21 cellular contexts compared by ENCODE assay signal in genomic region chr19:15935167-15935702, GRCh38. TPM values are rescaled to one million over a fixed set of nuclear protein-coding genes. Genes with fewer than 3 reads are reported as not detected.
A peak's percentile ranks its signal among the peaks of the same experiment; 100 is the strongest.
DNase-seq lines count a peak whose midpoint lies in the region; ATAC-seq and TF ChIP-seq lines count a peak whose summit lies in the region.
"Had no signal": no experiment of that assay in that cellular context is flagged by ENCODE, and none has a peak within 500 bp of the region (broad histone marks: within the 10 kb centered on the region; RNA-seq: fewer than 3 reads in every experiment).

No MANE protein-coding gene starts in this region.

- CTCF ChIA-PET in SK-N-SH (lab: Yijun Ruan, JAX) (interaction anchor here (1.2 kb wide), 1 partner anchor 11 kb away, joined by 3 read pairs; no protein-coding TSS in a partner anchor), PC-9 (lab: Charles Lee) (interaction anchor here (0.5 to 1.0 kb wide), 3 partner anchors 91 to 1575 kb away, joined by 3 to 5 read pairs (median 5); no protein-coding TSS in a partner anchor)

- H3K4me1 ChIP-seq in SK-N-SH (ENCODE audit: control insufficient read depth in 1 of 2, insufficient read depth in 2 of 2, low read depth in 1 of 2, low read length in 1 of 2) (no peaks in the 10 kb centered on the region), PC-9 (replicated peaks; ENCODE audit: insufficient read depth) (peaks cover 14% of the 10 kb centered on the region), esophagus (ENCODE audit: control insufficient read depth in 2 of 2, insufficient read depth in 2 of 2, low read length in 1 of 2) (peaks cover 3 to 21% of the 10 kb centered on the region in 2 donors), stomach (peaks cover 0 to 20% (median 7%) of the 10 kb centered on the region in 4 donors), H9 (ENCODE audit: insufficient read depth, low read length) (no peaks in the 10 kb centered on the region)
- H3K4me1 ChIP-seq: left lung, upper lobe of left lung had no signal

- H3K14ac ChIP-seq in H9 (ENCODE audit: insufficient read depth, low read length): no peak overlapping the region

- H2BK12ac ChIP-seq in H9 (ENCODE audit: insufficient read length, low read depth, low read length): no peak overlapping the region

- H3K9me3 Mint-ChIP-seq in H9: peaks cover 65 to 71% of the 10 kb centered on the region in 2 experiments

- H4K8ac ChIP-seq in H9 (replicated peaks; ENCODE audit: insufficient read length, low read depth, low read length): no peak overlapping the region

- H3K27ac ChIP-seq in SK-N-SH (ENCODE audit: low read depth in 2 of 2, low read length in 1 of 2) (no peak overlapping the region), PC-9 (peak overlapping the region; percentile 96), esophagus (ENCODE audit: low read depth in 2 of 2, low read length in 1 of 2) (peak overlapping the region; percentile 68 to 92), stomach (peak overlapping the region in 4 of 5 donors; percentile 47 to 84 (median 80)), H9 (ENCODE audit: insufficient read length, low read depth, low read length) (no peak overlapping the region)
- H3K27ac ChIP-seq: cardiac muscle cell, left lung, parathyroid adenoma, upper lobe of left lung had no signal

- H3K36me3 ChIP-seq in SK-N-SH (replicated peaks in 1 of 2; ENCODE audit: control insufficient read depth in 1 of 2, insufficient read depth in 2 of 2, low read length in 1 of 2) (no peaks in the 10 kb centered on the region), PC-9 (ENCODE audit: low read depth) (peaks cover 9% of the 10 kb centered on the region), esophagus (ENCODE audit: control insufficient read depth in 2 of 2, insufficient read depth in 2 of 2, low read length in 1 of 2) (peaks cover 0 to 8% of the 10 kb centered on the region in 2 donors), stomach (peaks cover 0 to 4% (median 0%) of the 10 kb centered on the region in 4 donors)
- H3K36me3 ChIP-seq: cardiac muscle cell, left lung, upper lobe of left lung had no signal

- no peaks in the 10 kb centered on the region for H3K9me2 ChIP-seq in SK-N-SH
- H3K9me2 ChIP-seq in PC-9 (ENCODE audit: insufficient read depth): no peaks in the 10 kb centered on the region

- H4K91ac ChIP-seq in H9 (ENCODE audit: insufficient read length, low read depth, low read length): no peak overlapping the region

- TF ChIP-seq RAD21 in SK-N-SH (IDR thresholded peaks at IDR 0.05; ENCODE audit: low read length): no peak

- H3K56ac ChIP-seq in H9 (ENCODE audit: insufficient read length, low read depth, low read length): no peak overlapping the region

- no peaks in the 10 kb centered on the region for H3K79me1 ChIP-seq in H9 (ENCODE audit: insufficient read depth, low read depth, low read length, poor library complexity, severe bottlenecking)

- H2BK20ac ChIP-seq in H9 (ENCODE audit: low read depth, low read length, poor library complexity, severe bottlenecking): no peak overlapping the region

- H3K9ac ChIP-seq in SK-N-SH: no peak overlapping the region
- H3K9ac ChIP-seq in H9 (ENCODE audit: extremely low read depth, insufficient read length, low read length): no peak overlapping the region
- H3K9ac ChIP-seq: parathyroid adenoma had no signal

- no peak overlapping the region for H2BK15ac ChIP-seq in H9 (ENCODE audit: low read depth, low read length)

- no peaks in the 10 kb centered on the region for H3K79me2 ChIP-seq in SK-N-SH (ENCODE audit: insufficient read depth)
- peaks cover 20% of the 10 kb centered on the region for H3K79me2 ChIP-seq in PC-9 (ENCODE audit: low read depth)
- H3K79me2 ChIP-seq in H9 (ENCODE audit: insufficient read depth, low read length): no peaks in the 10 kb centered on the region
- H3K79me2 ChIP-seq: parathyroid adenoma had no signal

- H3K36me3 Mint-ChIP-seq in H9 (ENCODE audit: insufficient read depth in 1 of 3, low read depth in 3 of 3): peaks cover 5 to 9% (median 7%) of the 10 kb centered on the region in 3 experiments; a peak in 6 of 7 replicates
- H3K36me3 Mint-ChIP-seq: CD4-positive, CD25-positive, alpha-beta regulatory T cell; naive B cell had no signal

- H3K4me3 ChIP-seq in SK-N-SH (ENCODE audit: low read depth in 2 of 2, low read length in 1 of 2) (no peak overlapping the region), PC-9 (peak overlapping the region; percentile 83; the same call in 1 of the 2 replicates), esophagus (ENCODE audit: low read depth in 1 of 2, low read length in 2 of 2) (no peak overlapping the region), stomach (no peak overlapping the region)
- H3K4me3 ChIP-seq: cardiac muscle cell, left lung, smooth muscle cell, upper lobe of left lung had no signal

- H3K4me3 Mint-ChIP-seq in H9: no peak overlapping the region
- H3K4me3 Mint-ChIP-seq: activated naive CD8-positive, alpha-beta T cell treated with anti-CD3 and anti-CD28 coated beads, Interleukin-2, amount 10 ng/mL, durations not matched to agents 7 days and 5 days; CD4-positive, CD25-positive, alpha-beta regulatory T cell; naive B cell had no signal

- no peak overlapping the region for H2BK120ac ChIP-seq in H9 (ENCODE audit: low read depth, low read length, poor library complexity, severe bottlenecking)

- no peaks in the 10 kb centered on the region for H3K23me2 ChIP-seq in H9 (ENCODE audit: insufficient read length, low read depth, low read length, poor library complexity, severe bottlenecking)

- POLR2A ChIA-PET in SK-N-SH (lab: Yijun Ruan, JAX): no interaction called here
- POLR2A ChIA-PET in PC-9 (lab: Charles Lee; ENCODE audit: unreplicated experiment): interaction anchor here (0.6 to 1.0 kb wide), 7 partner anchors 29 to 558 kb away, joined by 3 to 5 read pairs (median 4); no protein-coding TSS in a partner anchor

- TF ChIP-seq CTCF in SK-N-SH (IDR thresholded peaks at IDR 0.05) (no peak), PC-9 (conservative IDR thresholded peaks at IDR 0.05) (no peak), stomach (IDR thresholded peaks at IDR 0.05) (no peak), H9 (conservative IDR thresholded peaks at IDR 0.05) (no peak)

- intact Hi-C loops in PC-9 (cut with micrococcal nuclease; ENCODE audit: unreplicated experiment): loop anchor here (10.0 kb wide), 2 partner anchors 100 to 250 kb away; partner anchors contain the start of gene FAM32A
- intact Hi-C loops in stomach (cut with DNase I; ENCODE audit: low total_unique reads): no loop called here

- H2AK5ac ChIP-seq in H9 (ENCODE audit: insufficient read length, low read length): no peak overlapping the region

- H4K20me1 ChIP-seq in SK-N-SH (ENCODE audit: insufficient read depth): no peaks in the 10 kb centered on the region
- peaks cover 8% of the 10 kb centered on the region for H4K20me1 ChIP-seq in PC-9 (ENCODE audit: insufficient read depth)
- no peaks in the 10 kb centered on the region for H4K20me1 ChIP-seq in H9 (ENCODE audit: control insufficient read depth, insufficient read depth, insufficient read length)

- H2BK5ac ChIP-seq in H9 (ENCODE audit: insufficient read length, low read length): no peak overlapping the region

- no peaks in the 10 kb centered on the region; the same call in 1 of the 2 replicates for H3K27me3 ChIP-seq in SK-N-SH (ENCODE audit: insufficient read depth)
- H3K27me3 ChIP-seq in PC-9 (ENCODE audit: insufficient read depth, low read depth): no peaks in the 10 kb centered on the region
- H3K27me3 ChIP-seq in esophagus (ENCODE audit: control insufficient read depth in 1 of 2, insufficient read depth in 2 of 2, low read length in 2 of 2): no peaks in the 10 kb centered on the region
- peaks cover 4 to 16% (median 9%) of the 10 kb centered on the region in 3 donors for H3K27me3 ChIP-seq in stomach
- H3K27me3 ChIP-seq in H9 (ENCODE audit: insufficient read depth, low read length): no peaks in the 10 kb centered on the region; the same call in 1 of the 2 replicates
- H3K27me3 ChIP-seq: cardiac muscle cell had no signal

- no peaks in the 10 kb centered on the region for H3K9me3 ChIP-seq in SK-N-SH
- H3K9me3 ChIP-seq in PC-9 (ENCODE audit: insufficient read depth, low read depth): no peaks in the 10 kb centered on the region
- no peaks in the 10 kb centered on the region for H3K9me3 ChIP-seq in esophagus (ENCODE audit: control insufficient read depth in 2 of 2, insufficient read depth in 1 of 2, low read depth in 1 of 2, low read length in 1 of 2)
- H3K9me3 ChIP-seq in stomach: peaks cover 0 to 9% (median 6%) of the 10 kb centered on the region in 4 donors
- H3K9me3 ChIP-seq in H9 (ENCODE audit: control insufficient read depth, low read depth, low read length): peaks cover 71% of the 10 kb centered on the region
- H3K9me3 ChIP-seq: upper lobe of left lung had no signal

- no peak for TF ChIP-seq EP300 in SK-N-SH (IDR thresholded peaks at IDR 0.05; ENCODE audit: borderline replicate concordance in 1 of 2, low read depth in 1 of 2, low read length in 1 of 2)
- TF ChIP-seq EP300 in stomach (IDR thresholded peaks at IDR 0.05): no peak

- no peak overlapping the region for H3K23ac ChIP-seq in H9 (ENCODE audit: insufficient read length, low read depth, low read length)

- TF ChIP-seq POLR2A in stomach (IDR thresholded peaks at IDR 0.05): no peak

- WGBS in SK-N-SH (ENCODE audit: low lambda C conversion rate): 3% methylated on average over 3 of the region's 3 CpGs
- 34 to 50% methylated on average over 3 of the region's 3 CpGs for whole genome bisulfite sequencing in esophagus, 2 donors
- 23 to 47% (median 36%) methylated on average over 3 of the region's 3 CpGs for WGBS in stomach, 5 donors
- WGBS in H9 (ENCODE audit: extremely low coverage, insufficient read length, low lambda C conversion rate): no CpG with 5 or more reads among the region's 3 CpGs

- H3K4me1 Mint-ChIP-seq in H9: no peaks in the 10 kb centered on the region
- H3K4me1 Mint-ChIP-seq: activated naive CD8-positive, alpha-beta T cell treated with anti-CD3 and anti-CD28 coated beads, Interleukin-2, amount 10 ng/mL, durations not matched to agents 7 days and 5 days; CD4-positive, CD25-positive, alpha-beta regulatory T cell had no signal

- H3T11ph ChIP-seq in H9 (ENCODE audit: low read length): no peak overlapping the region

- no peak overlapping the region for H2AFZ ChIP-seq in SK-N-SH (ENCODE audit: low read depth)
- H2AFZ ChIP-seq in PC-9: peak overlapping the region; percentile 58
- no peak overlapping the region for H2AFZ ChIP-seq in H9 (ENCODE audit: low read length)

- H3K27me3 Mint-ChIP-seq in H9 (ENCODE audit: low read depth): no peaks in the 10 kb centered on the region

- no peak for DNase-seq in SK-N-SH
- DNase-seq in PC-9: peak in 1 of 2 experiments; percentile 78
- DNase-seq in stomach: no peak
- DNase-seq in NCI-H128 (lab: John Stamatoyannopoulos, UW; ENCODE audit: unreplicated experiment): no peak
- no peak for DNase-seq in H9
- DNase-seq in medulla oblongata (ENCODE audit: extremely low spot score): no peak
- DNase-seq: activated CD4-positive, alpha-beta T cell treated with anti-CD3 and anti-CD28 coated beads for 48 hours; activated naive CD8-positive, alpha-beta T cell treated with anti-CD3 and anti-CD28 coated beads, Interleukin-2, amount 10 ng/mL, durations not matched to agents 7 days and 5 days; CD4-positive, CD25-positive, alpha-beta regulatory T cell; effector CD4-positive, alpha-beta T cell; naive B cell; T-helper 2 cell had no signal

- no peak overlapping the region for H3K4ac ChIP-seq in H9 (ENCODE audit: low read depth, low read length)

- H3K18ac ChIP-seq in H9 (ENCODE audit: insufficient read length, low read depth, low read length): no peak overlapping the region

- no peak overlapping the region for H3K27ac Mint-ChIP-seq in H9
- H3K27ac Mint-ChIP-seq: activated naive CD8-positive, alpha-beta T cell treated with anti-CD3 and anti-CD28 coated beads, Interleukin-2, amount 10 ng/mL, durations not matched to agents 7 days and 5 days; CD4-positive, CD25-positive, alpha-beta regulatory T cell; naive B cell had no signal

- H3K4me2 ChIP-seq in SK-N-SH (no peak overlapping the region), PC-9 (peak overlapping the region; percentile 92), H9 (ENCODE audit: insufficient read depth, insufficient read length, low read length) (no peak overlapping the region)
- H3K4me2 ChIP-seq: smooth muscle cell had no signal

- peak; percentile 31; the same call in 1 of the 3 replicates for ATAC-seq in SK-N-SH treated with all-trans-retinoic acid at 6 μM for 48 hours

- no peak overlapping the region for H4K5ac ChIP-seq in H9 (ENCODE audit: insufficient read length, low read depth, low read length)

- TSS peak; percentile 95 for BruUV-seq in PC-9 (replicated peaks; lab: Mats Ljungman, UMichigan)

- H3F3A ChIP-seq in SK-N-SH (replicated peaks; ENCODE audit: insufficient read depth) (no peaks in the 10 kb centered on the region), PC-9 (ENCODE audit: insufficient read depth, low read depth) (peaks cover 23% of the 10 kb centered on the region)

RNA-seq across cellular contexts. Expression of gene CYP4F11, which starts 0.9 kb away (rescaled TPM):
- polyA plus RNA-seq in SK-N-SH (2012; rRNA removed): 0.23 and 0.31 TPM in 2 replicates
- 0.14 and 0.17 TPM in 2 replicates for polyA plus RNA-seq in SK-N-SH (2012; cell fraction: cytosol; rRNA removed)
- 0.69 and 0.96 TPM in 2 replicates for polyA plus RNA-seq in SK-N-SH (2012; cell fraction: nucleus; rRNA removed)
- total RNA-seq in PC-9 (2021): 152 and 187 TPM in 2 replicates
- 10 to 100 TPM in 1 of 2 donors, 1 to 10 TPM in 1; 4.9 to 11.9 TPM for polyA plus RNA-seq in esophagus
- 10 to 100 TPM in 3 of 5 donors, under 1 TPM in 1, not detected in 1; 0.18 to 20.0 (median 13.4) TPM for total RNA-seq in stomach
- polyA plus RNA-seq in stomach: 1 to 10 TPM in 1 of 3 donors, under 1 TPM in 2; 0.61 to 1.5 (median 0.85) TPM
- total RNA-seq in H9 (2021): not detected in 2 replicates
- total RNA-seq: activated naive CD8-positive, alpha-beta T cell treated with anti-CD3 and anti-CD28 coated beads, Interleukin-2, amount 10 ng/mL, durations not matched to agents 7 days and 5 days; cardiac muscle cell; CD4-positive, CD25-positive, alpha-beta regulatory T cell; RPMI7951; smooth muscle cell had no signal
- polyA plus RNA-seq: cardiac muscle cell; CD4-positive, CD25-positive, alpha-beta regulatory T cell; smooth muscle cell had no signal

RNA-seq across cellular contexts. Expression of gene OR10H4, which starts 13.6 kb away (rescaled TPM):
- polyA plus RNA-seq in SK-N-SH (2012; rRNA removed) (not detected in 2 replicates), esophagus (not detected), stomach (not detected)
- polyA plus RNA-seq in SK-N-SH (2012; cell fraction: cytosol; rRNA removed): not detected in 2 replicates
- polyA plus RNA-seq in SK-N-SH (2012; cell fraction: nucleus; rRNA removed): not detected in 2 replicates
- total RNA-seq in PC-9 (2021) (not detected in 2 replicates), stomach (not detected), H9 (2021) (not detected in 2 replicates)
- total RNA-seq: A673; activated naive CD8-positive, alpha-beta T cell treated with anti-CD3 and anti-CD28 coated beads, Interleukin-2, amount 10 ng/mL, durations not matched to agents 7 days and 5 days; cardiac muscle cell; CD4-positive, CD25-positive, alpha-beta regulatory T cell; left lung; RPMI7951; smooth muscle cell; upper lobe of left lung had no signal
- polyA plus RNA-seq: cardiac muscle cell; CD4-positive, CD25-positive, alpha-beta regulatory T cell; smooth muscle cell had no signal

RNA-seq across cellular contexts. Expression of gene CYP4F2, which starts 37.4 kb away (rescaled TPM):
- polyA plus RNA-seq in SK-N-SH (2012; rRNA removed) (0.11 TPM in 1 of 2 replicates, not detected in the other), esophagus (under 1 TPM; 0.01 to 0.08 TPM), stomach (under 1 TPM in 1 of 3 donors, not detected in 2; 0.13 TPM)
- 0.06 and 0.07 TPM in 2 replicates for polyA plus RNA-seq in SK-N-SH (2012; cell fraction: cytosol; rRNA removed)
- 0.13 and 0.87 TPM in 2 replicates for polyA plus RNA-seq in SK-N-SH (2012; cell fraction: nucleus; rRNA removed)
- total RNA-seq in PC-9 (2021) (0.31 and 1.1 TPM in 2 replicates), stomach (100 to 1,000 TPM in 1 of 5 donors, not detected in 4; 121 TPM), H9 (2021) (not detected in 2 replicates)
- total RNA-seq: A673; cardiac muscle cell; CD4-positive, CD25-positive, alpha-beta regulatory T cell; left lung; RPMI7951; smooth muscle cell had no signal
- polyA plus RNA-seq: cardiac muscle cell; CD4-positive, CD25-positive, alpha-beta regulatory T cell; smooth muscle cell had no signal

Comparison
In these comparisons a context has a peak if more than half of its experiments do, and no peak if none do; other contexts are left out.
1. H3K27ac ChIP-seq: peak in PC-9 (single experiment), esophagus (2 of 2) and stomach (4 of 5); none in SK-N-SH (0 of 2) and H9 (single experiment).